ENCODE assay signal across 11 cellular contexts in genomic region chr3:71563827-71564226, GRCh38. TPM values are rescaled to one million over a fixed set of nuclear protein-coding genes. Genes with fewer than 3 reads are reported as not detected.
DNase-seq lines count a peak whose midpoint lies in the region; ATAC-seq and TF ChIP-seq lines count a peak whose summit lies in the region.
"Had no signal": no experiment of that assay in that cellular context is flagged by ENCODE, and none has a peak within 500 bp of the region (broad histone marks: within the 10 kb centered on the region; RNA-seq: fewer than 3 reads in every experiment).

No MANE protein-coding gene starts in this region.

- H3K56ac ChIP-seq in mesendoderm (ENCODE audit: low read length) = no peak overlapping the region

- H4K8ac ChIP-seq in mesendoderm (ENCODE audit: low read depth, low read length) = no peak overlapping the region

- no peak overlapping the region for H3K27ac ChIP-seq in effector memory CD4-positive, alpha-beta T cell (ENCODE audit: insufficient read depth, low read length, poor library complexity, severe bottlenecking)
- H3K27ac ChIP-seq in mesendoderm (ENCODE audit: low read depth, low read length) = no peak overlapping the region

- POLR2A ChIA-PET in GM10248 (lab: Yijun Ruan, JAX) = no interaction called here

- CTCF ChIA-PET in GM10248 (lab: Yijun Ruan, JAX) = no interaction called here

- H3K9ac ChIP-seq in mesendoderm (ENCODE audit: low read length) = no peak overlapping the region

- no peak overlapping the region for H2AK5ac ChIP-seq in mesendoderm (ENCODE audit: low read length)

- no peak overlapping the region for H2BK120ac ChIP-seq in mesendoderm (ENCODE audit: low read depth, low read length)

- H3K23ac ChIP-seq in mesendoderm (ENCODE audit: low read length) = no peak overlapping the region

- no peak overlapping the region for H4K5ac ChIP-seq in mesendoderm (ENCODE audit: low read length)

- no CpG with 5 or more reads among the region's 3 CpGs for WGBS in mesendoderm (ENCODE audit: extremely low coverage, insufficient coverage, low lambda C conversion rate)

- H3K36me3 ChIP-seq in effector memory CD4-positive, alpha-beta T cell (ENCODE audit: control insufficient read depth, insufficient read depth, low read length) = no peaks in the 10 kb centered on the region
- H3K36me3 ChIP-seq in mesendoderm (ENCODE audit: control insufficient read depth, insufficient read depth, low read length) = no peaks in the 10 kb centered on the region

- DNase-seq in GM10248 (ENCODE audit: extremely low spot score) = peak; percentile 41
- DNase-seq in NCI-H2196 treated with DMSO at 0.1 percent for 48 hours (lab: John Stamatoyannopoulos, UW; ENCODE audit: unreplicated experiment) = peak; percentile 47
- no peak for DNase-seq in activated effector memory CD4-positive, alpha-beta T cell treated with Interleukin-2 at 50 U/mL for 16 hours
- DNase-seq in NCI-H2107 treated with DMSO at 0.1 percent for 48 hours (lab: John Stamatoyannopoulos, UW; ENCODE audit: unreplicated experiment) = no peak
- DNase-seq in effector memory CD4-positive, alpha-beta T cell = no peak
- DNase-seq in mesendoderm = no peak
- DNase-seq: activated CD4-positive, alpha-beta T cell treated with anti-CD3 and anti-CD28 coated beads for 36 hours; anterior cingulate cortex had no signal

- no peak overlapping the region for H3K4ac ChIP-seq in mesendoderm (ENCODE audit: low read depth, low read length)

- H3K79me2 ChIP-seq in mesendoderm (ENCODE audit: control insufficient read depth, insufficient read depth, low read length) = no peaks in the 10 kb centered on the region

- H3K18ac ChIP-seq in mesendoderm (ENCODE audit: low read length) = no peak overlapping the region

- no peaks in the 10 kb centered on the region for H3K9me3 ChIP-seq in effector memory CD4-positive, alpha-beta T cell (ENCODE audit: control insufficient read depth, low read length)

- H3K27me3 ChIP-seq in effector memory CD4-positive, alpha-beta T cell (replicated peaks; ENCODE audit: control insufficient read depth, insufficient read depth, low read length, poor library complexity, severe bottlenecking) = no peaks in the 10 kb centered on the region
- no peaks in the 10 kb centered on the region for H3K27me3 ChIP-seq in mesendoderm (ENCODE audit: insufficient read depth, low read length, poor library complexity)

- no peak overlapping the region for H2BK5ac ChIP-seq in mesendoderm (ENCODE audit: low read length)

- TF ChIP-seq CTCF in GM10248 (IDR thresholded peaks at IDR 0.05; ENCODE audit: control extremely low read depth, extremely low read depth, low read depth, missing control alignments) = no peak

- ATAC-seq in GM19455 (IDR thresholded peaks at IDR 0.05; ENCODE audit: unreplicated experiment) (peak; percentile 83), HG03025 (IDR thresholded peaks at IDR 0.05; ENCODE audit: low FRiP score, unreplicated experiment) (peak; percentile 88)
- ATAC-seq: activated CD4-positive, alpha-beta T cell treated with anti-CD3 and anti-CD28 coated beads for 36 hours; K562 had no signal

- no peaks in the 10 kb centered on the region for H3K79me1 ChIP-seq in mesendoderm (ENCODE audit: low read length)

- no peak overlapping the region for H2BK15ac ChIP-seq in mesendoderm (replicated peaks; ENCODE audit: low read depth)

- H3K4me2 ChIP-seq in mesendoderm (ENCODE audit: low read length) = no peak overlapping the region

- H3K4me3 ChIP-seq in effector memory CD4-positive, alpha-beta T cell (ENCODE audit: insufficient read depth, low read depth, low read length, poor library complexity, severe bottlenecking) = no peak overlapping the region
- no peak overlapping the region for H3K4me3 ChIP-seq in mesendoderm (ENCODE audit: low read length)
- H3K4me3 ChIP-seq: K562 had no signal

- no peaks in the 10 kb centered on the region for H3K4me1 ChIP-seq in effector memory CD4-positive, alpha-beta T cell (ENCODE audit: control insufficient read depth, insufficient read depth, low read length, poor library complexity, severe bottlenecking)
- H3K4me1 ChIP-seq in mesendoderm (ENCODE audit: control insufficient read depth, low read depth, low read length) = peaks cover 2% of the 10 kb centered on the region

RNA-seq across cellular contexts. Expression of gene FOXP1, which starts 19.7 kb away (rescaled TPM):
- polyA plus RNA-seq in mesendoderm (2013, experiment 1 of 2) = 14.0 TPM
- polyA plus RNA-seq in mesendoderm (2013, experiment 2 of 2) = 14.0 TPM

Comparison
In these comparisons a context has a peak if more than half of its experiments do, and no peak if none do; other contexts are left out.
1. DNase-seq: peak in GM10248 (single experiment) and NCI-H2196 treated with DMSO at 0.1 percent for 48 hours (single experiment); none in activated effector memory CD4-positive, alpha-beta T cell treated with Interleukin-2 at 50 U/mL for 16 hours (single experiment), NCI-H2107 treated with DMSO at 0.1 percent for 48 hours (single experiment), effector memory CD4-positive, alpha-beta T cell (0 of 3) and mesendoderm (single experiment).